Comparison of ENCODE assay signal across 6 cellular contexts in genomic region chr2:19301706-19302105, GRCh38. TPM values are rescaled to one million over a fixed set of nuclear protein-coding genes. Genes with fewer than 3 reads are reported as not detected.
"Had no signal": no experiment of that assay in that cellular context is flagged by ENCODE, and none has a peak within 500 bp of the region (broad histone marks: within the 10 kb centered on the region; RNA-seq: fewer than 3 reads in every experiment).

No MANE protein-coding gene starts in this region.

- DNase-seq: GM23248, H9, HCEC 1CT, HFFc6, KBM-7 had no signal

- H2AFZ ChIP-seq: GM23248 had no signal

- H3K9ac ChIP-seq: GM23248 had no signal

- H3K4me3 ChIP-seq: GM23248 had no signal

- H3K27me3 Mint-ChIP-seq: IgD-negative memory B cell had no signal

- H3K27ac ChIP-seq: GM23248 had no signal

- H3K4me3 Mint-ChIP-seq: H9, HFFc6, IgD-negative memory B cell had no signal

- H3K9me3 Mint-ChIP-seq: HFFc6 had no signal

- H3K4me1 Mint-ChIP-seq: IgD-negative memory B cell had no signal

- H3K27ac Mint-ChIP-seq: H9, HFFc6, IgD-negative memory B cell had no signal

RNA-seq across cellular contexts. Expression of gene OSR1, which starts 56.7 kb away (rescaled TPM):
- polyA plus RNA-seq: IgD-negative memory B cell had no signal
